ENCODE assay signal across 12 cellular contexts in the genomic region with DNA sequence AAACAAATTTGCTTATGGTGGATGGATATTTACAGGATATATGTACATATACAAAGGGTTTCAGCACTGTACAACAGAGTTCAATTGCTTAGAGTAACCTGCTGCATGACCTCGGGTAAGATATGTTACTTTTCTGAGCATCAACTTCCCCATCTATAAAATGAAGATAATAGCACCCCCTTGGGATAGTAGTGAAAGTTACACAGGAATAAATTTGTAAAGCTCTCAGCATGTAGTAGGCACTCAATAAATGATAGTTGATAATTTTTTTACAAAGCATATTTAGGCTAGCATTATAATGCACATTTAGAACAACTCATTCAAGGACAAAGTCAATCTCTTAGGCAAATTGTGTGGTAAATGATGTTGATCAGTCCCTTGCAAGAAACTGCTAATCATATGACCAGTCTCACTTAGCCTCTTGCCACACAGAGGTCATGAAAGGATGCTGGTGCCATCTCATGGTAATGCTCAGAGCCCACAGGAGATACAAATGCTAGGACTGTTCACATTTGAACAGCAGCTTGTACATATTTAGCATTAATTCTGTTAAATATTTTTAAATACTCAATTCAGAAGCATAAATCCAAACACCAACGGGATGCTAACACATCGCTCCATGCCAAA.
A peak's percentile ranks its signal among the peaks of the same experiment; 100 is the strongest.
DNase-seq lines count a peak whose midpoint lies in the region; ATAC-seq and TF ChIP-seq lines count a peak whose summit lies in the region.
"Had no signal": no experiment of that assay in that cellular context is flagged by ENCODE, and none has a peak within 500 bp of the region (broad histone marks: within the 10 kb centered on the region; RNA-seq: fewer than 3 reads in every experiment).

No MANE protein-coding gene starts in this region.

- H3K27ac Mint-ChIP-seq in chondrocyte (ENCODE audit: unreplicated experiment) = no peak overlapping the region
- H3K27ac Mint-ChIP-seq in progenitor cell of endocrine pancreas = peak overlapping the region; percentile 49
- H3K27ac Mint-ChIP-seq in mesothelial cell of epicardium = no peak overlapping the region
- H3K27ac Mint-ChIP-seq: activated naive CD4-positive, alpha-beta T cell treated with anti-CD3 and anti-CD28 coated beads, Interleukin-2, amount 10 ng/mL, durations not matched to agents 7 days and 5 days; effector memory CD8-positive, alpha-beta T cell had no signal

- DNase-seq in DMS53 (lab: John Stamatoyannopoulos, UW) = peak; percentile 0
- DNase-seq in DMS53 treated with DMSO at 0.1 percent for 48 hours (lab: John Stamatoyannopoulos, UW; ENCODE audit: unreplicated experiment) = no peak
- peak; percentile 7 for DNase-seq in NAMALWA (ENCODE audit: low spot score)
- DNase-seq in chondrocyte (ENCODE audit: low spot score) = no peak
- no peak for DNase-seq in progenitor cell of endocrine pancreas (ENCODE audit: low spot score, unreplicated experiment)
- no peak for DNase-seq in NCI-H345 (lab: John Stamatoyannopoulos, UW)
- DNase-seq in mesothelial cell of epicardium (ENCODE audit: low spot score in 2 of 2, unreplicated experiment in 2 of 2) = no peak
- DNase-seq: activated CD4-positive, alpha-beta T cell treated with anti-CD3 and anti-CD28 coated beads for 1 hour; activated naive CD4-positive, alpha-beta T cell treated with anti-CD3 and anti-CD28 coated beads, Interleukin-2, amount 10 ng/mL, durations not matched to agents 7 days and 5 days; effector memory CD8-positive, alpha-beta T cell; testis had no signal

- peaks cover 4% of the 10 kb centered on the region for H3K4me1 Mint-ChIP-seq in chondrocyte (ENCODE audit: low read depth)
- H3K4me1 Mint-ChIP-seq in progenitor cell of endocrine pancreas (ENCODE audit: low read depth) = peaks cover 50% of the 10 kb centered on the region
- peaks cover 23% of the 10 kb centered on the region for H3K4me1 Mint-ChIP-seq in mesothelial cell of epicardium
- H3K4me1 Mint-ChIP-seq: activated naive CD4-positive, alpha-beta T cell treated with anti-CD3 and anti-CD28 coated beads, Interleukin-2, amount 10 ng/mL, durations not matched to agents 7 days and 5 days had no signal

- peaks cover 3% of the 10 kb centered on the region for H3K36me3 Mint-ChIP-seq in chondrocyte (ENCODE audit: low read depth)
- H3K36me3 Mint-ChIP-seq in progenitor cell of endocrine pancreas (ENCODE audit: insufficient read depth) = peaks cover 26% of the 10 kb centered on the region
- peaks cover 10% of the 10 kb centered on the region for H3K36me3 Mint-ChIP-seq in mesothelial cell of epicardium
- H3K36me3 Mint-ChIP-seq: activated naive CD4-positive, alpha-beta T cell treated with anti-CD3 and anti-CD28 coated beads, Interleukin-2, amount 10 ng/mL, durations not matched to agents 7 days and 5 days had no signal

- H3K27me3 Mint-ChIP-seq in chondrocyte (ENCODE audit: low read depth) = no peaks in the 10 kb centered on the region
- no peaks in the 10 kb centered on the region for H3K27me3 Mint-ChIP-seq in progenitor cell of endocrine pancreas
- H3K27me3 Mint-ChIP-seq in mesothelial cell of epicardium (ENCODE audit: low read depth) = no peaks in the 10 kb centered on the region
- H3K27me3 Mint-ChIP-seq: activated naive CD4-positive, alpha-beta T cell treated with anti-CD3 and anti-CD28 coated beads, Interleukin-2, amount 10 ng/mL, durations not matched to agents 7 days and 5 days; effector memory CD8-positive, alpha-beta T cell had no signal

- no peak for ATAC-seq in GM21423 (IDR thresholded peaks at IDR 0.05; ENCODE audit: unreplicated experiment)
- ATAC-seq: effector memory CD8-positive, alpha-beta T cell had no signal

- no peak overlapping the region for H3K4me3 Mint-ChIP-seq in chondrocyte (ENCODE audit: unreplicated experiment)
- H3K4me3 Mint-ChIP-seq in progenitor cell of endocrine pancreas (ENCODE audit: low read depth) = no peak overlapping the region
- H3K4me3 Mint-ChIP-seq in mesothelial cell of epicardium = no peak overlapping the region
- H3K4me3 Mint-ChIP-seq: activated naive CD4-positive, alpha-beta T cell treated with anti-CD3 and anti-CD28 coated beads, Interleukin-2, amount 10 ng/mL, durations not matched to agents 7 days and 5 days; effector memory CD8-positive, alpha-beta T cell had no signal

- H3K9me3 Mint-ChIP-seq in chondrocyte (ENCODE audit: low read depth) = peaks cover 10% of the 10 kb centered on the region
- peaks cover 23% of the 10 kb centered on the region for H3K9me3 Mint-ChIP-seq in progenitor cell of endocrine pancreas (ENCODE audit: low read depth)
- H3K9me3 Mint-ChIP-seq in mesothelial cell of epicardium = peaks cover 17% of the 10 kb centered on the region

- TF ChIP-seq CTCF in chondrocyte (IDR thresholded peaks at IDR 0.05) = peak; percentile 56
- no peak for TF ChIP-seq CTCF in progenitor cell of endocrine pancreas (IDR thresholded peaks at IDR 0.05; ENCODE audit: unreplicated experiment)
- no peak for TF ChIP-seq CTCF in mesothelial cell of epicardium (IDR thresholded peaks at IDR 0.05; ENCODE audit: unreplicated experiment)

Comparison
In these comparisons a context has a peak if more than half of its experiments do, and no peak if none do; other contexts are left out.
1. DNase-seq: peak in DMS53 (single experiment) and NAMALWA (single experiment); none in DMS53 treated with DMSO at 0.1 percent for 48 hours (single experiment), chondrocyte (single experiment), progenitor cell of endocrine pancreas (single experiment), NCI-H345 (single experiment) and mesothelial cell of epicardium (0 of 2).